ENCODE assay signal across 8 cellular contexts in the genomic region with DNA sequence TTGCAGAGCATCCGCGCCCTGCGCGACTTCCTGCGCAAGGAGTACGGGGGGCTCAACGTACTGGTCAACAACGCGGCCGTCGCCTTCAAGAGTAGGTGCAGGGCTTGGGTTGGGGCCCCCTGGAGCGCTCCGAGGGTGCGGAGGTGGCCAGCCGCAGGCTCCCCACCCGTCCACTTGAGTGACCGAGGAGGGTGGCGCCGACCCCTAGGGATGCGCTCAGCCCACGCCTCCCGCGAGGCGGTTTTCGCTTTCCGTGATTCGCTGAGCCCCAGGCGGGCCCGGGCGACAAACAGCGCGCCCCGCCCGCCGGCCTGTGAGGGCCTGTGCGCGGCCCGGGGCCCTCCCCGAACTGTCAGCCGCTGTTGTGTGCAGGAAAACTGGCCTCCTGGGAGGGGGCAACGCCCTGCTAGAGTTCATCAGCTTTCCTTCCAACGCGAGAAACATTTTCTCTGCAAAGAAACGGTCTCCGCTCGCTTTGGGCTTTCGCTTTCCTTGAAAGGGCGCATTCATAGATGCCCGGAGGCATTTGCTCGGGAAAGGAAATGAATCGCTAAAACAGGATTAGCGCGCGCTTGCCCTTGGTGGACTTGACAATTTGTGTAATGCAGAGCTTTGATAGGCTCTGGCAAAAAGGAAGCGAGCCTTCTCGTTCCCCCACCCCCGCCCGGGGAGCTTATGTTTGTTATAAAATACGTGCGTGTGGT. TPM values are rescaled to one million over a fixed set of nuclear protein-coding genes. Genes with fewer than 3 reads are reported as not detected.
DNase-seq lines count a peak whose midpoint lies in the region; ATAC-seq and TF ChIP-seq lines count a peak whose summit lies in the region.

No MANE protein-coding gene starts in this region.

- TF ChIP-seq CTCF in Panc1 (IDR thresholded peaks at IDR 0.05) (no peak), fibroblast of mammary gland (conservative IDR thresholded peaks at IDR 0.05; ENCODE audit: control insufficient read depth, insufficient read depth, low read depth, low read length) (no peak)

- H3K4me3 ChIP-seq in Panc1 (ENCODE audit: low read depth in 2 of 2, low read length in 2 of 2) = peak overlapping the region; percentile 55 to 67
- H3K4me3 ChIP-seq in fibroblast of mammary gland (ENCODE audit: control insufficient read depth, low read depth, low read length) = peak overlapping the region; percentile 50

- intact Hi-C loops in Panc1 (cut with micrococcal nuclease; ENCODE audit: unreplicated experiment) = no loop called here

- no peaks in the 10 kb centered on the region for H3K27me3 ChIP-seq in Panc1 (ENCODE audit: control insufficient read depth, insufficient read depth, low read length)

- in situ Hi-C loops in Caki2 (cut with HindIII; ENCODE audit: low pct_unique_long_range_greater_than_20kb, low sequenced_read_pairs) = no loop called here
- in situ Hi-C loops in Panc1 (cut with HindIII; ENCODE audit: low pct_unique_long_range_greater_than_20kb, low sequenced_read_pairs) = no loop called here

- peak; percentile 86 for ATAC-seq in Panc1

- H3K27ac ChIP-seq in Panc1 (ENCODE audit: low read length) (peak overlapping the region; percentile 48; the same call in 1 of the 2 replicates), substantia nigra (ENCODE audit: low read depth, low read length, poor library complexity, severe bottlenecking) (peak overlapping the region; percentile 67)

- peaks cover 5% of the 10 kb centered on the region; the same call in 1 of the 2 replicates for H3K4me1 ChIP-seq in Panc1 (ENCODE audit: control insufficient read depth, insufficient read depth, low read length)

- CTCF ChIA-PET in Panc1 (lab: Charles Lee) = no interaction called here

- POLR2A ChIA-PET in Panc1 (lab: Charles Lee) = interaction anchor here (0.6 kb wide), 1 partner anchor 759 kb away, joined by 3 read pairs; no protein-coding TSS in a partner anchor

- H3K9me3 ChIP-seq in Panc1 (ENCODE audit: control insufficient read depth, insufficient read depth, low read depth, low read length) = no peaks in the 10 kb centered on the region

- H3K36me3 ChIP-seq in Panc1 (ENCODE audit: control insufficient read depth, insufficient read depth, low read length) = no peaks in the 10 kb centered on the region

- peak; percentile 89 for DNase-seq in Caki2 (ENCODE audit: low read depth)
- DNase-seq in HPDE6-E6E7 (ENCODE audit: extremely low spot score) = peak; percentile 54
- no peak for DNase-seq in Panc1 (ENCODE audit: low read depth, low spot score)
- DNase-seq in activated T-helper 9 cell treated with anti-CD3 and anti-CD28 coated beads, Interleukin-2, amount 50 U/mL, for 16 hours (ENCODE audit: low read depth) = peak; percentile 49
- peak; percentile 79 for DNase-seq in fibroblast of mammary gland (ENCODE audit: low read depth)
- DNase-seq in myocyte (ENCODE audit: low read depth) = peak; percentile 57
- DNase-seq in substantia nigra (lab: John Stamatoyannopoulos, UW) = peak in 43 of 49 donors; percentile 18 to 92 (median 60)
- no peak for DNase-seq in NCI-H2107 treated with DMSO at 0.1 percent for 48 hours (lab: John Stamatoyannopoulos, UW; ENCODE audit: unreplicated experiment)

- no TSS peak for BruUV-seq in Panc1 (replicated peaks; lab: Mats Ljungman, UMichigan)

RNA-seq across cellular contexts. Expression of a gene that starts 0.7 kb away (rescaled TPM):
- total RNA-seq in Caki2 (2014; rRNA removed; shearing (Covaris generic); ENCODE audit: low replicate concordance) = 25.5 and 31.9 TPM in 2 replicates
- total RNA-seq in Panc1 (2021; ENCODE audit: unreplicated experiment) = 1.6 TPM
- 2.8 TPM for polyA plus RNA-seq in Panc1 (2012; ENCODE audit: insufficient read length)
- total RNA-seq in myocyte = 1.3 and 3.2 TPM in 2 replicates
- polyA plus RNA-seq in myocyte (2012) = 6.2 TPM

RNA-seq across cellular contexts. Expression of a gene that starts 21.1 kb away (rescaled TPM):
- 21.6 and 24.9 TPM in 2 replicates for total RNA-seq in Caki2 (2014; rRNA removed; shearing (Covaris generic); ENCODE audit: low replicate concordance)
- 31.0 TPM for total RNA-seq in Panc1 (2021; ENCODE audit: unreplicated experiment)
- polyA plus RNA-seq in Panc1 (2012; ENCODE audit: insufficient read length) = 23.5 TPM
- 3.3 and 4.5 TPM in 2 replicates for total RNA-seq in myocyte
- polyA plus RNA-seq in myocyte (2012) = 6.7 TPM

Comparison
In these comparisons a context has a peak if more than half of its experiments do, and no peak if none do; other contexts are left out.
1. DNase-seq: peak in Caki2 (single experiment), HPDE6-E6E7 (single experiment), activated T-helper 9 cell treated with anti-CD3 and anti-CD28 coated beads, Interleukin-2, amount 50 U/mL, for 16 hours (single experiment), fibroblast of mammary gland (single experiment), myocyte (single experiment) and substantia nigra (43 of 49); none in Panc1 (single experiment) and NCI-H2107 treated with DMSO at 0.1 percent for 48 hours (single experiment).